8 cellular contexts compared by ENCODE assay signal in genomic region chr13:78658630-78659449, GRCh38. TPM values are rescaled to one million over a fixed set of nuclear protein-coding genes. Genes with fewer than 3 reads are reported as not detected.
A peak's percentile ranks its signal among the peaks of the same experiment; 100 is the strongest.
DNase-seq lines count a peak whose midpoint lies in the region; ATAC-seq and TF ChIP-seq lines count a peak whose summit lies in the region.

A gene with protein sequence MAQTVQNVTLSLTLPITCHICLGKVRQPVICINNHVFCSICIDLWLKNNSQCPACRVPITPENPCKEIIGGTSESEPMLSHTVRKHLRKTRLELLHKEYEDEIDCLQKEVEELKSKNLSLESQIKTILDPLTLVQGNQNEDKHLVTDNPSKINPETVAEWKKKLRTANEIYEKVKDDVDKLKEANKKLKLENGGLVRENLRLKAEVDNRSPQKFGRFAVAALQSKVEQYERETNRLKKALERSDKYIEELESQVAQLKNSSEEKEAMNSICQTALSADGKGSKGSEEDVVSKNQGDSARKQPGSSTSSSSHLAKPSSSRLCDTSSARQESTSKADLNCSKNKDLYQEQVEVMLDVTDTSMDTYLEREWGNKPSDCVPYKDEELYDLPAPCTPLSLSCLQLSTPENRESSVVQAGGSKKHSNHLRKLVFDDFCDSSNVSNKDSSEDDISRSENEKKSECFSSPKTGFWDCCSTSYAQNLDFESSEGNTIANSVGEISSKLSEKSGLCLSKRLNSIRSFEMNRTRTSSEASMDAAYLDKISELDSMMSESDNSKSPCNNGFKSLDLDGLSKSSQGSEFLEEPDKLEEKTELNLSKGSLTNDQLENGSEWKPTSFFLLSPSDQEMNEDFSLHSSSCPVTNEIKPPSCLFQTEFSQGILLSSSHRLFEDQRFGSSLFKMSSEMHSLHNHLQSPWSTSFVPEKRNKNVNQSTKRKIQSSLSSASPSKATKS (minus strand): TSS chr13:78659155. CDS start chr13:78659120, 35 bp downstream.

- no peaks in the 10 kb centered on the region for H3K9me3 Mint-ChIP-seq in activated T-helper 1 cell treated with anti-CD3 and anti-CD28 coated beads, Interleukin-12 subunit alpha, Interleukin-12 subunit beta, Interleukin-2, Interleukin-4 antibody, amounts not matched to agents 30 ng/mL and 10 ng/mL and 1 ng/mL, durations not matched to agents 14 hours and 24 hours and 36 hours
- peaks cover 0 to 3% (median 0%) of the 10 kb centered on the region in 11 donors for H3K9me3 Mint-ChIP-seq in naive thymus-derived CD4-positive, alpha-beta T cell
- H3K9me3 Mint-ChIP-seq in stimulated activated memory B cell treated with anti-CD40 and anti-IgM and Interleukin-4, amounts not matched to agents 10 μg/mL and 1 μg/mL and 100 μg/mL, for 72 hours = no peaks in the 10 kb centered on the region

- peak within 1 kb of the TSS; percentile 96 for H3K4me3 Mint-ChIP-seq in activated T-helper 1 cell treated with anti-CD3 and anti-CD28 coated beads, Interleukin-12 subunit alpha, Interleukin-12 subunit beta, Interleukin-2, Interleukin-4 antibody, amounts not matched to agents 30 ng/mL and 10 ng/mL and 1 ng/mL, durations not matched to agents 14 hours and 24 hours and 36 hours
- peak within 1 kb of the TSS; percentile 91 to 100 (median 98) for H3K4me3 Mint-ChIP-seq in naive thymus-derived CD4-positive, alpha-beta T cell
- peak within 1 kb of the TSS; percentile 96 for H3K4me3 Mint-ChIP-seq in stimulated activated memory B cell treated with anti-CD40 and anti-IgM and Interleukin-4, amounts not matched to agents 10 μg/mL and 1 μg/mL and 100 μg/mL, for 72 hours

- peak within 1 kb of the TSS; percentile 97 for H3K27ac Mint-ChIP-seq in activated T-helper 1 cell treated with anti-CD3 and anti-CD28 coated beads, Interleukin-12 subunit alpha, Interleukin-12 subunit beta, Interleukin-2, Interleukin-4 antibody, amounts not matched to agents 30 ng/mL and 10 ng/mL and 1 ng/mL, durations not matched to agents 14 hours and 24 hours and 36 hours
- peak within 1 kb of the TSS; percentile 91 to 98 (median 95) for H3K27ac Mint-ChIP-seq in naive thymus-derived CD4-positive, alpha-beta T cell
- H3K27ac Mint-ChIP-seq in stimulated activated memory B cell treated with anti-CD40 and anti-IgM and Interleukin-4, amounts not matched to agents 10 μg/mL and 1 μg/mL and 100 μg/mL, for 72 hours = peak within 1 kb of the TSS; percentile 87

- H3K27me3 Mint-ChIP-seq in activated T-helper 1 cell treated with anti-CD3 and anti-CD28 coated beads, Interleukin-12 subunit alpha, Interleukin-12 subunit beta, Interleukin-2, Interleukin-4 antibody, amounts not matched to agents 30 ng/mL and 10 ng/mL and 1 ng/mL, durations not matched to agents 14 hours and 24 hours and 36 hours (ENCODE audit: insufficient read depth) = no peaks in the 10 kb centered on the region
- H3K27me3 Mint-ChIP-seq in naive thymus-derived CD4-positive, alpha-beta T cell = no peaks in the 10 kb centered on the region
- no peaks in the 10 kb centered on the region for H3K27me3 Mint-ChIP-seq in stimulated activated memory B cell treated with anti-CD40 and anti-IgM and Interleukin-4, amounts not matched to agents 10 μg/mL and 1 μg/mL and 100 μg/mL, for 72 hours

- peaks cover 36% of the 10 kb centered on the region for H3K4me1 Mint-ChIP-seq in activated T-helper 1 cell treated with anti-CD3 and anti-CD28 coated beads, Interleukin-12 subunit alpha, Interleukin-12 subunit beta, Interleukin-2, Interleukin-4 antibody, amounts not matched to agents 30 ng/mL and 10 ng/mL and 1 ng/mL, durations not matched to agents 14 hours and 24 hours and 36 hours (ENCODE audit: low read depth)
- peaks cover 22 to 55% (median 47%) of the 10 kb centered on the region in 7 donors for H3K4me1 Mint-ChIP-seq in naive thymus-derived CD4-positive, alpha-beta T cell
- H3K4me1 Mint-ChIP-seq in stimulated activated memory B cell treated with anti-CD40 and anti-IgM and Interleukin-4, amounts not matched to agents 10 μg/mL and 1 μg/mL and 100 μg/mL, for 72 hours = peaks cover 35% of the 10 kb centered on the region

- H3K4me1 ChIP-seq in DOHH2 (ENCODE audit: control insufficient read depth, low read length) = peaks cover 15% of the 10 kb centered on the region
- peaks cover 24% of the 10 kb centered on the region for H3K4me1 ChIP-seq in KMS-11 (ENCODE audit: low read depth, poor library complexity, severe bottlenecking)
- no peaks in the 10 kb centered on the region for H3K4me1 ChIP-seq in fibroblast of lung (ENCODE audit: control insufficient read depth, extremely low read depth, insufficient read depth, low read length)
- peaks cover 10 to 11% of the 10 kb centered on the region in 2 donors for H3K4me1 ChIP-seq in naive thymus-derived CD4-positive, alpha-beta T cell (ENCODE audit: control insufficient read depth in 2 of 2, insufficient read depth in 2 of 2, low read length in 2 of 2)

- peak; percentile 82 for DNase-seq in RPMI7951 (ENCODE audit: low read depth)
- peak; percentile 84 for DNase-seq in activated T-helper 1 cell treated with anti-CD3 and anti-CD28 coated beads, Interleukin-12 subunit alpha, Interleukin-12 subunit beta, Interleukin-2, Interleukin-4 antibody, amounts not matched to agents 30 ng/mL and 10 ng/mL and 1 ng/mL, durations not matched to agents 14 hours and 24 hours and 36 hours (ENCODE audit: low spot score)
- DNase-seq in fibroblast of lung (ENCODE audit: low read depth in 2 of 2) = peak; percentile 92 to 93
- peak; percentile 84 to 94 (median 90) for DNase-seq in naive thymus-derived CD4-positive, alpha-beta T cell

- H3F3A ChIP-seq in DOHH2 (ENCODE audit: control insufficient read depth, insufficient read depth) = 0 out of 2 replicates have a peak, but pooled peaks cover 3% of the 10 kb centered on the region

- no peak for TF ChIP-seq CTCF in DOHH2 (IDR thresholded peaks at IDR 0.05; ENCODE audit: low read depth, low read length, poor library complexity, severe bottlenecking)
- TF ChIP-seq CTCF in KMS-11 (conservative IDR thresholded peaks at IDR 0.05; ENCODE audit: low read depth, low read length) = no peak
- no peak for TF ChIP-seq CTCF in fibroblast of lung (conservative IDR thresholded peaks at IDR 0.05 in 1 of 2, IDR thresholded peaks at IDR 0.05 in 1 of 2; ENCODE audit: low read depth in 1 of 2, low read length in 2 of 2)

- H4K20me1 ChIP-seq in DOHH2 (ENCODE audit: control insufficient read depth, insufficient read depth, low read depth, low read length) = peaks cover 14% of the 10 kb centered on the region
- no peaks in the 10 kb centered on the region for H4K20me1 ChIP-seq in KMS-11 (ENCODE audit: insufficient read depth)
- no peaks in the 10 kb centered on the region for H4K20me1 ChIP-seq in fibroblast of lung (ENCODE audit: control insufficient read depth, extremely low read depth, insufficient read depth, low read length)

- H3K36me3 Mint-ChIP-seq in activated T-helper 1 cell treated with anti-CD3 and anti-CD28 coated beads, Interleukin-12 subunit alpha, Interleukin-12 subunit beta, Interleukin-2, Interleukin-4 antibody, amounts not matched to agents 30 ng/mL and 10 ng/mL and 1 ng/mL, durations not matched to agents 14 hours and 24 hours and 36 hours (ENCODE audit: low read depth) = peaks cover 12% of the 10 kb centered on the region
- peaks cover 4 to 13% (median 4%) of the 10 kb centered on the region in 5 donors for H3K36me3 Mint-ChIP-seq in naive thymus-derived CD4-positive, alpha-beta T cell
- H3K36me3 Mint-ChIP-seq in stimulated activated memory B cell treated with anti-CD40 and anti-IgM and Interleukin-4, amounts not matched to agents 10 μg/mL and 1 μg/mL and 100 μg/mL, for 72 hours = peaks cover 10% of the 10 kb centered on the region

- H3K9me3 ChIP-seq in DOHH2 (ENCODE audit: control insufficient read depth, insufficient read depth, low read length) (no peaks in the 10 kb centered on the region), fibroblast of lung (ENCODE audit: control insufficient read depth, insufficient read depth, low read depth, low read length) (no peaks in the 10 kb centered on the region)
- no peaks in the 10 kb centered on the region for H3K9me3 ChIP-seq in naive thymus-derived CD4-positive, alpha-beta T cell (ENCODE audit: control insufficient read depth in 2 of 3, low read length in 3 of 3)

- peak; percentile 71 for ATAC-seq in GM21786 (IDR thresholded peaks at IDR 0.05; ENCODE audit: unreplicated experiment)
- peak; percentile 99 for ATAC-seq in naive thymus-derived CD4-positive, alpha-beta T cell
- peak; percentile 95 for ATAC-seq in stimulated activated memory B cell treated with anti-CD40 and anti-IgM and Interleukin-4, amounts not matched to agents 10 μg/mL and 1 μg/mL and 100 μg/mL, for 72 hours

- peaks cover 22% of the 10 kb centered on the region for H3K36me3 ChIP-seq in DOHH2 (ENCODE audit: control insufficient read depth, low read length)
- no peaks in the 10 kb centered on the region for H3K36me3 ChIP-seq in KMS-11 (ENCODE audit: insufficient read depth)
- H3K36me3 ChIP-seq in fibroblast of lung (ENCODE audit: control insufficient read depth, insufficient read depth, low read length) = no peaks in the 10 kb centered on the region
- peaks cover 0 to 4% (median 0%) of the 10 kb centered on the region in 3 experiments for H3K36me3 ChIP-seq in naive thymus-derived CD4-positive, alpha-beta T cell (ENCODE audit: control insufficient read depth in 2 of 3, insufficient read depth in 3 of 3, low read length in 3 of 3)

- CTCF ChIA-PET in naive thymus-derived CD4-positive, alpha-beta T cell (lab: Charles Lee) = interaction anchor here (0.6 to 1.1 kb wide), 2 partner anchors 8 to 66 kb away, joined by 4 to 6 read pairs; no protein-coding TSS in a partner anchor

- peak within 1 kb of the TSS; percentile 97 for H3K4me2 ChIP-seq in DOHH2 (ENCODE audit: low read length)
- H3K4me2 ChIP-seq in KMS-11 = peak within 1 kb of the TSS; percentile 78
- H3K4me2 ChIP-seq in fibroblast of lung (ENCODE audit: extremely low read depth, insufficient read depth, low read length) = peak within 1 kb of the TSS; percentile 89

- H3K27ac ChIP-seq in DOHH2 (ENCODE audit: low read depth, low read length) = peak within 1 kb of the TSS; percentile 61
- H3K27ac ChIP-seq in KMS-11 = peak within 1 kb of the TSS; percentile 54; the same call in 1 of the 2 replicates
- peak within 1 kb of the TSS; percentile 89 for H3K27ac ChIP-seq in fibroblast of lung (ENCODE audit: insufficient read depth, low read length)
- peak within 1 kb of the TSS; percentile 71 for H3K27ac ChIP-seq in naive thymus-derived CD4-positive, alpha-beta T cell (ENCODE audit: low read depth, low read length)

- H3K9ac ChIP-seq in KMS-11 = peak within 1 kb of the TSS; percentile 68; the same call in 1 of the 2 replicates
- H3K9ac ChIP-seq in fibroblast of lung (ENCODE audit: insufficient read depth, low read length) = peak within 1 kb of the TSS; percentile 88

- H3K9me2 ChIP-seq in DOHH2 (replicated peaks; ENCODE audit: control insufficient read depth, low read length) = no peaks in the 10 kb centered on the region

- intact Hi-C loops in activated T-helper 1 cell treated with anti-CD3 and anti-CD28 coated beads, Interleukin-12 subunit alpha, Interleukin-12 subunit beta, Interleukin-2, Interleukin-4 antibody, amounts not matched to agents 30 ng/mL and 10 ng/mL and 1 ng/mL, durations not matched to agents 14 hours and 24 hours and 36 hours (cut with micrococcal nuclease) = loop anchor here (1.0 to 10.0 kb wide), 6 partner anchors 48 to 1667 kb away; partner anchors contain the start of genes CLN5, RBM26 and SLAIN1
- intact Hi-C loops in naive thymus-derived CD4-positive, alpha-beta T cell (cut with micrococcal nuclease) = loop anchor here (1.0 to 5.0 kb wide), 9 partner anchors 57 to 1332 kb away; partner anchors contain the start of genes RBM26 (in 2 of the 2), SLAIN1 (in 2 of the 2), MYCBP2 (in 1 of the 2) and POU4F1 (in 1 of the 2)

- H2AFZ ChIP-seq in KMS-11 (ENCODE audit: low read depth) = peak within 1 kb of the TSS; percentile 64
- H2AFZ ChIP-seq in fibroblast of lung (ENCODE audit: low read length) = peak within 1 kb of the TSS; percentile 100

- H3K4me3 ChIP-seq in DOHH2 (ENCODE audit: low read length) (peak within 1 kb of the TSS; percentile 96), KMS-11 (IDR thresholded peaks at IDR 0.05; ENCODE audit: insufficient read depth, low read depth, low read length) (no peak within 1 kb of the TSS), fibroblast of lung (replicated peaks in 1 of 4; ENCODE audit: control extremely low read depth in 1 of 4, insufficient read depth in 1 of 4, low read depth in 3 of 4, low read length in 4 of 4) (peak within 1 kb of the TSS; percentile 80 to 97 (median 96))
- peak within 1 kb of the TSS; percentile 94 for H3K4me3 ChIP-seq in naive thymus-derived CD4-positive, alpha-beta T cell (ENCODE audit: low read length)

- peaks cover 51% of the 10 kb centered on the region for H3K79me2 ChIP-seq in DOHH2 (ENCODE audit: control insufficient read depth, low read length)
- peaks cover 43% of the 10 kb centered on the region for H3K79me2 ChIP-seq in KMS-11 (ENCODE audit: insufficient read depth, low read depth)
- H3K79me2 ChIP-seq in fibroblast of lung (ENCODE audit: control insufficient read depth, insufficient read depth, low read length) = peaks cover 45% of the 10 kb centered on the region

- POLR2A ChIA-PET in naive thymus-derived CD4-positive, alpha-beta T cell (lab: Charles Lee) = no interaction called here

- H3K27me3 ChIP-seq in DOHH2 (ENCODE audit: control insufficient read depth, low read length) (no peaks in the 10 kb centered on the region), KMS-11 (ENCODE audit: insufficient read depth, low read depth) (no peaks in the 10 kb centered on the region), fibroblast of lung (ENCODE audit: control insufficient read depth, insufficient read depth, low read length) (no peaks in the 10 kb centered on the region)
- H3K27me3 ChIP-seq in naive thymus-derived CD4-positive, alpha-beta T cell (ENCODE audit: control insufficient read depth in 2 of 2, insufficient read depth in 2 of 2, low read length in 2 of 2) = no peaks in the 10 kb centered on the region

RNA-seq across cellular contexts. Expression of the gene that starts here (rescaled TPM):
- total RNA-seq in RPMI7951 (2014; rRNA removed; shearing (Covaris generic)) = 15.0 and 16.3 TPM in 2 replicates
- 20.0 and 21.1 TPM in 2 replicates for total RNA-seq in activated T-helper 1 cell treated with anti-CD3 and anti-CD28 coated beads, Interleukin-12 subunit alpha, Interleukin-12 subunit beta, Interleukin-2, Interleukin-4 antibody, amounts not matched to agents 30 ng/mL and 10 ng/mL and 1 ng/mL, durations not matched to agents 14 hours and 24 hours and 36 hours
- 11.4 and 12.3 TPM in 2 replicates for total RNA-seq in fibroblast of lung
- polyA plus RNA-seq in fibroblast of lung = 10.2 and 10.7 TPM in 2 replicates
- polyA plus RNA-seq in fibroblast of lung (2012) = 6.9 and 8.0 TPM in 2 replicates
- 2.8 and 3.1 TPM in 2 replicates for polyA minus RNA-seq in fibroblast of lung (ENCODE audit: low replicate concordance)
- 10 to 100 TPM in 3 of 5 experiments, 1 to 10 TPM in 2; 4.2 to 17.7 (median 15.9) TPM for total RNA-seq in naive thymus-derived CD4-positive, alpha-beta T cell
- polyA plus RNA-seq in naive thymus-derived CD4-positive, alpha-beta T cell = 10 to 100 TPM; 10.5 to 17.2 TPM
